ENCODE assay signal across 11 cellular contexts in genomic region chr4:6472387-6473263, GRCh38. TPM values are rescaled to one million over a fixed set of nuclear protein-coding genes. Genes with fewer than 3 reads are reported as not detected.
DNase-seq lines count a peak whose midpoint lies in the region; ATAC-seq and TF ChIP-seq lines count a peak whose summit lies in the region.
"Had no signal": no experiment of that assay in that cellular context is flagged by ENCODE, and none has a peak within 500 bp of the region (broad histone marks: within the 10 kb centered on the region; RNA-seq: fewer than 3 reads in every experiment).

Gene PPP2R2C (minus strand): TSS chr4:6472614. CDS start chr4:6472229, 385 bp downstream.

- H3K27ac Mint-ChIP-seq in Caco-2 (ENCODE audit: unreplicated experiment) (no peak within 1 kb of the TSS), nephron (no peak within 1 kb of the TSS)
- no peak within 1 kb of the TSS for H3K27ac Mint-ChIP-seq in stimulated activated memory B cell treated with anti-CD40 and anti-IgM and Interleukin-4, amounts not matched to agents 10 μg/mL and 1 μg/mL and 100 μg/mL, for 72 hours

- H3K4me3 ChIP-seq in Caco-2 (ENCODE audit: low read depth, low read length) = no peak within 1 kb of the TSS
- peak within 1 kb of the TSS; percentile 32 for H3K4me3 ChIP-seq in ectodermal cell (ENCODE audit: insufficient read depth, low read depth, low read length)

- 4% methylated on average over 85 of the region's 86 CpGs for WGBS in ectodermal cell, 2 experiments

- peak within 1 kb of the TSS; percentile 42 for H3K4me3 Mint-ChIP-seq in Caco-2 (ENCODE audit: unreplicated experiment)
- peak within 1 kb of the TSS; percentile 69 to 77 (median 72) for H3K4me3 Mint-ChIP-seq in nephron
- H3K4me3 Mint-ChIP-seq in stimulated activated memory B cell treated with anti-CD40 and anti-IgM and Interleukin-4, amounts not matched to agents 10 μg/mL and 1 μg/mL and 100 μg/mL, for 72 hours = no peak within 1 kb of the TSS

- H3K36me3 ChIP-seq in Caco-2 (ENCODE audit: control insufficient read depth, insufficient read depth, low read length) = no peaks in the 10 kb centered on the region
- H3K36me3 ChIP-seq in ectodermal cell (ENCODE audit: control insufficient read depth, insufficient read depth, low read length) = no peaks in the 10 kb centered on the region
- H3K36me3 ChIP-seq: gastroesophageal sphincter had no signal

- no peak within 1 kb of the TSS for H3K27ac ChIP-seq in ectodermal cell (ENCODE audit: insufficient read depth, low read depth, low read length, poor library complexity, severe bottlenecking)

- TF ChIP-seq CTCF in Caco-2 (IDR thresholded peaks at IDR 0.05; ENCODE audit: insufficient read depth in 1 of 2, low read depth in 1 of 2, low read length in 1 of 2, severe bottlenecking in 1 of 2, unreplicated experiment in 1 of 2) = no peak
- TF ChIP-seq CTCF in nephron (IDR thresholded peaks at IDR 0.05; ENCODE audit: unreplicated experiment in 3 of 3) = no peak

- intact Hi-C loops in Caco-2 (cut with micrococcal nuclease; ENCODE audit: unreplicated experiment) = no loop called here

- POLR2A ChIA-PET in Caco-2 (lab: Charles Lee) = no interaction called here

- ATAC-seq in HG02970 (IDR thresholded peaks at IDR 0.05; ENCODE audit: low FRiP score, unreplicated experiment) (no peak), HG02642 (IDR thresholded peaks at IDR 0.05; ENCODE audit: poor library complexity, unreplicated experiment) (no peak)
- ATAC-seq in stimulated activated memory B cell treated with anti-CD40 and anti-IgM and Interleukin-4, amounts not matched to agents 10 μg/mL and 1 μg/mL and 100 μg/mL, for 72 hours = no peak
- ATAC-seq: gastroesophageal sphincter had no signal

- BruUV-seq in Caco-2 (replicated peaks; lab: Mats Ljungman, UMichigan) = no TSS peak

- peaks cover 24% of the 10 kb centered on the region for H3K27me3 Mint-ChIP-seq in Caco-2 (ENCODE audit: insufficient read depth, unreplicated experiment)
- peaks cover 88% of the 10 kb centered on the region for H3K27me3 Mint-ChIP-seq in nephron (ENCODE audit: low read depth)
- H3K27me3 Mint-ChIP-seq in stimulated activated memory B cell treated with anti-CD40 and anti-IgM and Interleukin-4, amounts not matched to agents 10 μg/mL and 1 μg/mL and 100 μg/mL, for 72 hours = peaks cover 65% of the 10 kb centered on the region

- CTCF ChIA-PET in Caco-2 (lab: Charles Lee) = no interaction called here

- no peaks in the 10 kb centered on the region for H3K9me3 ChIP-seq in Caco-2
- no peaks in the 10 kb centered on the region for H3K9me3 ChIP-seq in ectodermal cell (ENCODE audit: control insufficient read depth, low read length)
- H3K9me3 ChIP-seq: gastroesophageal sphincter had no signal

- peaks cover under 1% of the 10 kb centered on the region for H3K4me1 Mint-ChIP-seq in Caco-2 (ENCODE audit: low read depth, unreplicated experiment)
- H3K4me1 Mint-ChIP-seq in nephron = no peaks in the 10 kb centered on the region
- H3K4me1 Mint-ChIP-seq in stimulated activated memory B cell treated with anti-CD40 and anti-IgM and Interleukin-4, amounts not matched to agents 10 μg/mL and 1 μg/mL and 100 μg/mL, for 72 hours = no peaks in the 10 kb centered on the region

- DNase-seq in Caco-2 (peak in 1 of 2 experiments; percentile 25), HuH-7.5 (ENCODE audit: low spot score) (peak; percentile 50)
- DNase-seq in activated CD4-positive, alpha-beta T cell treated with anti-CD3 and anti-CD28 coated beads, Interleukin-2, amount 50 U/mL, for 48 hours = no peak
- DNase-seq: KBM-7; stimulated activated CD4-positive, alpha-beta T cell treated with anti-CD3 and anti-CD28 coated beads, Interleukin-4, amount 100 ng/mL, for 24 hours had no signal

- no peaks in the 10 kb centered on the region for H3K9me3 Mint-ChIP-seq in Caco-2 (ENCODE audit: unreplicated experiment)
- no peaks in the 10 kb centered on the region for H3K9me3 Mint-ChIP-seq in nephron
- H3K9me3 Mint-ChIP-seq in stimulated activated memory B cell treated with anti-CD40 and anti-IgM and Interleukin-4, amounts not matched to agents 10 μg/mL and 1 μg/mL and 100 μg/mL, for 72 hours = peaks cover 12% of the 10 kb centered on the region

- no peaks in the 10 kb centered on the region for H3K4me1 ChIP-seq in Caco-2
- H3K4me1 ChIP-seq in ectodermal cell (ENCODE audit: control insufficient read depth, insufficient read depth, low read length) = no peaks in the 10 kb centered on the region

- H3K36me3 Mint-ChIP-seq in Caco-2 (ENCODE audit: insufficient read depth, unreplicated experiment) (no peaks in the 10 kb centered on the region), nephron (ENCODE audit: low read depth) (no peaks in the 10 kb centered on the region)
- no peaks in the 10 kb centered on the region for H3K36me3 Mint-ChIP-seq in stimulated activated memory B cell treated with anti-CD40 and anti-IgM and Interleukin-4, amounts not matched to agents 10 μg/mL and 1 μg/mL and 100 μg/mL, for 72 hours

- peaks cover 2% of the 10 kb centered on the region for H3K27me3 ChIP-seq in Caco-2 (replicated peaks; ENCODE audit: control insufficient read depth, insufficient read depth, low read length)
- H3K27me3 ChIP-seq in ectodermal cell (ENCODE audit: control insufficient read depth, insufficient read depth, low read length, poor library complexity, severe bottlenecking) = peaks cover 62% of the 10 kb centered on the region

RNA-seq across cellular contexts. Expression of gene PPP2R2C, which starts in this region (rescaled TPM):
- total RNA-seq in Caco-2 (2022) = not detected in 2 replicates
- polyA plus RNA-seq in ectodermal cell (2013, experiment 1 of 4) = 0.98 TPM
- 1.2 TPM for polyA plus RNA-seq in ectodermal cell (2013, experiment 2 of 4)
- polyA plus RNA-seq in ectodermal cell (2013, experiment 3 of 4) = 0.91 TPM
- 1.4 TPM for polyA plus RNA-seq in ectodermal cell (2013, experiment 4 of 4)
